In genomic region chr16:25050987-25051386, GRCh38 we compare ENCODE assay signal across 8 cellular contexts. TPM values are rescaled to one million over a fixed set of nuclear protein-coding genes. Genes with fewer than 3 reads are reported as not detected.
DNase-seq lines count a peak whose midpoint lies in the region; TF ChIP-seq lines count a peak whose summit lies in the region.
"Not testable (repeated sequence)": the region's sequence is repeated elsewhere in the genome, so short reads cannot be mapped to it uniquely, and the experiment has no call there.

No MANE protein-coding gene starts in this region.

- peaks cover 59% of the 10 kb centered on the region for H3K4me1 Mint-ChIP-seq in activated naive CD4-positive, alpha-beta T cell treated with anti-CD3 and anti-CD28 coated beads, Interleukin-2, amount 50 U/mL, for 24 hours
- H3K4me1 Mint-ChIP-seq in osteocyte (ENCODE audit: unreplicated experiment) = peaks cover 40% of the 10 kb centered on the region

- POLR2A ChIA-PET in HEK293 (lab: Yijun Ruan, JAX) = interaction anchor here (0.6 kb wide), 1 partner anchor 32 kb away, joined by 4 read pairs; no protein-coding TSS in a partner anchor

- peak overlapping the region; percentile 71 for H3K4me3 ChIP-seq in ACC112 (ENCODE audit: low read depth, low read length)
- not testable (repeated sequence) for H3K4me3 ChIP-seq in HEK293 (ENCODE audit: low read depth, low read length); coronary artery; hepatocyte; suprapubic skin

- H3K4me1 ChIP-seq in ACC112 (ENCODE audit: control insufficient read depth, insufficient read depth, low read length, unreplicated experiment) = peaks cover 34% of the 10 kb centered on the region
- H3K4me1 ChIP-seq in HEK293 (ENCODE audit: control insufficient read depth, insufficient read depth, low read length); hepatocyte (ENCODE audit: insufficient read depth): not testable (repeated sequence)
- H3K4me1 ChIP-seq in suprapubic skin = peaks cover 44% of the 10 kb centered on the region

- not testable (repeated sequence) for H3K9me2 ChIP-seq in hepatocyte (replicated peaks; ENCODE audit: insufficient read depth)

- TF ChIP-seq EP300 in suprapubic skin (IDR thresholded peaks at IDR 0.05) = not testable (repeated sequence)

- not testable (repeated sequence) for H3K27me3 Mint-ChIP-seq in activated naive CD4-positive, alpha-beta T cell treated with anti-CD3 and anti-CD28 coated beads, Interleukin-2, amount 50 U/mL, for 24 hours; osteocyte (ENCODE audit: unreplicated experiment)

- not testable (repeated sequence) for TF ChIP-seq POLR2A in suprapubic skin (IDR thresholded peaks at IDR 0.05)

- H3K9me3 Mint-ChIP-seq in activated naive CD4-positive, alpha-beta T cell treated with anti-CD3 and anti-CD28 coated beads, Interleukin-2, amount 50 U/mL, for 24 hours; osteocyte (ENCODE audit: unreplicated experiment): not testable (repeated sequence)

- not testable (repeated sequence) for DNase-seq in coronary artery (ENCODE audit: low spot score); hepatocyte (ENCODE audit: low spot score); osteocyte (ENCODE audit: extremely low spot score, unreplicated experiment); suprapubic skin (ENCODE audit: low spot score in 2 of 2)

- not testable (repeated sequence) for H3K36me3 ChIP-seq in ACC112 (ENCODE audit: insufficient read depth, low read length); HEK293 (ENCODE audit: control insufficient read depth in 2 of 2, insufficient read depth in 1 of 2, low read length in 2 of 2); hepatocyte (replicated peaks; ENCODE audit: insufficient read depth, low read depth); suprapubic skin

- not testable (repeated sequence) for H3K9me3 ChIP-seq in HEK293 (ENCODE audit: control insufficient read depth, insufficient read depth, low read depth, low read length); hepatocyte (ENCODE audit: low read depth); suprapubic skin

- H3K27me3 ChIP-seq in ACC112 (ENCODE audit: insufficient read depth, low read length); hepatocyte; suprapubic skin: not testable (repeated sequence)

- H3K4me2 ChIP-seq in hepatocyte = not testable (repeated sequence)

- H4K20me1 ChIP-seq in hepatocyte (ENCODE audit: insufficient read depth, poor library complexity, severe bottlenecking) = not testable (repeated sequence)

- TF ChIP-seq CTCF in HEK293 (tag by site-specific recombination; IDR thresholded peaks at IDR 0.05); VCaP (conservative IDR thresholded peaks at IDR 0.05); coronary artery (IDR thresholded peaks at IDR 0.05); hepatocyte (IDR thresholded peaks at IDR 0.05; ENCODE audit: poor library complexity); osteocyte (IDR thresholded peaks at IDR 0.05); suprapubic skin (IDR thresholded peaks at IDR 0.05): not testable (repeated sequence)

- 94% methylated on average over 3 of the region's 3 CpGs for WGBS in hepatocyte (ENCODE audit: low lambda C conversion rate, missing lambda C conversion rate)
- 97% methylated on average over 3 of the region's 3 CpGs for WGBS in suprapubic skin

- not testable (repeated sequence) for H3K79me2 ChIP-seq in ACC112 (ENCODE audit: control insufficient read depth, insufficient read depth, low read length, unreplicated experiment); hepatocyte

- H2AFZ ChIP-seq in ACC112 (ENCODE audit: low read length, unreplicated experiment) = peak overlapping the region; percentile 19
- H2AFZ ChIP-seq in hepatocyte = not testable (repeated sequence)

- not testable (repeated sequence) for H3K4me3 Mint-ChIP-seq in activated naive CD4-positive, alpha-beta T cell treated with anti-CD3 and anti-CD28 coated beads, Interleukin-2, amount 50 U/mL, for 24 hours; osteocyte (ENCODE audit: unreplicated experiment)

- H3K27ac Mint-ChIP-seq in activated naive CD4-positive, alpha-beta T cell treated with anti-CD3 and anti-CD28 coated beads, Interleukin-2, amount 50 U/mL, for 24 hours = peak overlapping the region; percentile 96
- peak overlapping the region; percentile 67 for H3K27ac Mint-ChIP-seq in osteocyte (ENCODE audit: unreplicated experiment)

- not testable (repeated sequence) for H3K36me3 Mint-ChIP-seq in activated naive CD4-positive, alpha-beta T cell treated with anti-CD3 and anti-CD28 coated beads, Interleukin-2, amount 50 U/mL, for 24 hours; osteocyte (ENCODE audit: unreplicated experiment)

- CTCF ChIA-PET in HEK293 (lab: Yijun Ruan, JAX) = interaction anchor here (0.5 to 2.6 kb wide), 2 partner anchors 117 to 174 kb away, joined by 4 to 9 read pairs; no protein-coding TSS in a partner anchor

- H3K27ac ChIP-seq in ACC112 (ENCODE audit: low read depth, low read length) = peak overlapping the region; percentile 91
- not testable (repeated sequence) for H3K27ac ChIP-seq in HEK293 (ENCODE audit: extremely low read depth, low read depth, low read length)
- H3K27ac ChIP-seq in VCaP = peak overlapping the region; percentile 69
- peak overlapping the region; percentile 55 to 69 for H3K27ac ChIP-seq in coronary artery
- H3K27ac ChIP-seq in hepatocyte = peak overlapping the region; percentile 28
- H3K27ac ChIP-seq in suprapubic skin = peak overlapping the region; percentile 72

TF ChIP-seq in HEK293, 187 proteins besides CTCF, POLR2A, EP300 and RAD21:
- peak; percentile 70; the same call in 1 of the 2 replicates for TF ChIP-seq ZNF121 (tag by site-specific recombination; IDR thresholded peaks at IDR 0.05)

RNA-seq across cellular contexts. Expression of gene ARHGAP17, which starts 35.8 kb away (rescaled TPM):
- total RNA-seq in hepatocyte = 41.0 and 50.1 TPM in 2 replicates
- 55.8 and 56.1 TPM in 2 replicates for polyA plus RNA-seq in hepatocyte
- 93.4 and 97.3 TPM in 2 replicates for total RNA-seq in osteocyte
- total RNA-seq in suprapubic skin = 10 to 100 TPM; 47.5 to 71.4 (median 55.8) TPM
